13 cellular contexts compared by ENCODE assay signal in genomic region chr1:87937774-87938173, GRCh38.
DNase-seq lines count a peak whose midpoint lies in the region; ATAC-seq lines count a peak whose summit lies in the region.
"Had no signal": no experiment of that assay in that cellular context is flagged by ENCODE, and none has a peak within 500 bp of the region (broad histone marks: within the 10 kb centered on the region; RNA-seq: fewer than 3 reads in every experiment).

No MANE protein-coding gene starts in this region.

- DNase-seq in NCI-H187 (lab: John Stamatoyannopoulos, UW) (peak; percentile 13 to 20), NCI-H524 (lab: John Stamatoyannopoulos, UW) (peak; percentile 55 to 87), NCI-H82 treated with DMSO at 0.1 percent for 48 hours (lab: John Stamatoyannopoulos, UW; ENCODE audit: unreplicated experiment) (peak; percentile 31), occipital lobe (lab: John Stamatoyannopoulos, UW) (no peak), immature natural killer cell (no peak)
- no peak for DNase-seq in NK-92 treated with Interleukin-12 subunit alpha and Interleukin-12 subunit beta, amount 100 ng/mL, for 24 hours (lab: John Stamatoyannopoulos, UW)
- DNase-seq: BE2C; CD4-positive, alpha-beta memory T cell; DMS153; GF-D8; GM23248 had no signal

- H3K4me1 Mint-ChIP-seq in immature natural killer cell = no peaks in the 10 kb centered on the region
- H3K4me1 Mint-ChIP-seq: CD4-positive, alpha-beta memory T cell had no signal

- H3K27me3 Mint-ChIP-seq in immature natural killer cell (ENCODE audit: low read depth in 3 of 3) = peaks cover 0 to 2% (median 2%) of the 10 kb centered on the region in 3 donors

- H3K27ac Mint-ChIP-seq in immature natural killer cell = no peak overlapping the region

- ATAC-seq in GM21381 (IDR thresholded peaks at IDR 0.05; ENCODE audit: unreplicated experiment) = no peak
- ATAC-seq: A549 had no signal

- H3K36me3 Mint-ChIP-seq in immature natural killer cell = no peaks in the 10 kb centered on the region

- H3K9me3 Mint-ChIP-seq in immature natural killer cell = peaks cover 0 to 4% (median 0%) of the 10 kb centered on the region in 6 donors

- no peak overlapping the region for H3K4me3 Mint-ChIP-seq in immature natural killer cell
- H3K4me3 Mint-ChIP-seq: CD4-positive, alpha-beta memory T cell had no signal

Comparison
In these comparisons a context has a peak if more than half of its experiments do, and no peak if none do; other contexts are left out.
1. DNase-seq: peak in NCI-H187 (2 of 2), NCI-H524 (2 of 2) and NCI-H82 treated with DMSO at 0.1 percent for 48 hours (single experiment); none in occipital lobe (single experiment), immature natural killer cell (0 of 3) and NK-92 treated with Interleukin-12 subunit alpha and Interleukin-12 subunit beta, amount 100 ng/mL, for 24 hours (single experiment).